ENCODE assay signal across 12 cellular contexts in genomic region chr11:8717544-8717875, GRCh38. TPM values are rescaled to one million over a fixed set of nuclear protein-coding genes. Genes with fewer than 3 reads are reported as not detected.
DNase-seq lines count a peak whose midpoint lies in the region; FAIRE-seq and TF ChIP-seq lines count a peak whose summit lies in the region.
"Had no signal": no experiment of that assay in that cellular context is flagged by ENCODE, and none has a peak within 500 bp of the region (broad histone marks: within the 10 kb centered on the region; RNA-seq: fewer than 3 reads in every experiment).

No MANE protein-coding gene starts in this region.

- H3K4me2 ChIP-seq in MM.1S (ENCODE audit: low read depth, low read length) = no peak overlapping the region

- H3F3A ChIP-seq in MM.1S (ENCODE audit: insufficient read depth, low read length) = no peaks in the 10 kb centered on the region

- no peaks in the 10 kb centered on the region for H4K20me1 ChIP-seq in MM.1S (ENCODE audit: insufficient read depth, low read length)

- peaks cover 39% of the 10 kb centered on the region for H3K36me3 Mint-ChIP-seq in Calu3 (ENCODE audit: insufficient read depth, unreplicated experiment)
- H3K36me3 Mint-ChIP-seq: CD4-positive, CD25-positive, alpha-beta regulatory T cell had no signal

- H2AFZ ChIP-seq in MM.1S (ENCODE audit: low read length) = no peak overlapping the region

- no peaks in the 10 kb centered on the region for H3K79me2 ChIP-seq in MM.1S (ENCODE audit: low read length)

- H3K27me3 Mint-ChIP-seq in Calu3 (ENCODE audit: unreplicated experiment) = no peaks in the 10 kb centered on the region

- H3K27me3 ChIP-seq in SJSA1 (replicated peaks) (no peaks in the 10 kb centered on the region), layer of hippocampus (ENCODE audit: control insufficient read depth, insufficient read depth, low read length) (no peaks in the 10 kb centered on the region), small intestine (ENCODE audit: control insufficient read depth in 2 of 2, insufficient read depth in 2 of 2, low read length in 2 of 2) (no peaks in the 10 kb centered on the region), MM.1S (replicated peaks; ENCODE audit: insufficient read depth, low read length) (no peaks in the 10 kb centered on the region)

- peak overlapping the region; percentile 62 for H3K27ac ChIP-seq in SJSA1
- H3K27ac ChIP-seq in layer of hippocampus (ENCODE audit: low read depth, low read length) = peak overlapping the region; percentile 82
- peak overlapping the region; percentile 25 to 83 for H3K27ac ChIP-seq in small intestine (ENCODE audit: low read depth in 1 of 2, low read length in 1 of 2)
- no peak overlapping the region for H3K27ac ChIP-seq in MM.1S (ENCODE audit: low read length)

- WGBS in small intestine, 3 donors = 61 to 74% (median 67%) methylated on average over 9 of the region's 9 CpGs

- BruUV-seq in Calu3 (replicated peaks; lab: Mats Ljungman, UMichigan) = no TSS peak

- H3K9ac ChIP-seq in MM.1S (ENCODE audit: low read length) = no peak overlapping the region

- H3K4me1 ChIP-seq in SJSA1 (replicated peaks) = peaks cover 69% of the 10 kb centered on the region
- H3K4me1 ChIP-seq in small intestine (ENCODE audit: control insufficient read depth in 2 of 2, insufficient read depth in 1 of 2, low read depth in 1 of 2, low read length in 1 of 2) = peaks cover 3 to 6% of the 10 kb centered on the region in 2 donors
- no peaks in the 10 kb centered on the region for H3K4me1 ChIP-seq in MM.1S (ENCODE audit: low read length)

- H3K36me3 ChIP-seq in SJSA1 = peaks cover 10% of the 10 kb centered on the region
- H3K36me3 ChIP-seq in small intestine (ENCODE audit: control insufficient read depth in 2 of 2, insufficient read depth in 2 of 2, low read length in 2 of 2) = no peaks in the 10 kb centered on the region
- no peaks in the 10 kb centered on the region for H3K36me3 ChIP-seq in MM.1S (replicated peaks; ENCODE audit: insufficient read depth, low read length)

- DNase-seq in Calu3 (no peak), SJSA1 (ENCODE audit: low read depth in 1 of 2, low spot score in 2 of 2) (no peak), small intestine (no peak), D721Med (ENCODE audit: insufficient read length, low spot score) (no peak), hippocampal formation (lab: John Stamatoyannopoulos, UW) (no peak), MM.1S (no peak)
- no peak for DNase-seq in stimulated activated CD4-positive, alpha-beta T cell treated with anti-CD3 and anti-CD28 coated beads, Interleukin-2, amount 100 ng/mL, for 48 hours
- DNase-seq: CD4-positive, CD25-positive, alpha-beta regulatory T cell; GOT3; NCI-H2081 treated with DMSO at 0.1 percent for 48 hours had no signal

- H3K27ac Mint-ChIP-seq in Calu3 (ENCODE audit: unreplicated experiment) = peak overlapping the region; percentile 88

- H3K9me3 Mint-ChIP-seq in Calu3 (ENCODE audit: low read depth, unreplicated experiment) = no peaks in the 10 kb centered on the region
- H3K9me3 Mint-ChIP-seq: central memory CD8-positive, alpha-beta T cell had no signal

- H3K4me1 Mint-ChIP-seq in Calu3 (ENCODE audit: low read depth, unreplicated experiment) = peaks cover 53% of the 10 kb centered on the region

- peak overlapping the region; percentile 17 for H3K4me3 ChIP-seq in SJSA1
- no peak overlapping the region for H3K4me3 ChIP-seq in small intestine (ENCODE audit: low read depth in 1 of 2, low read length in 2 of 2)
- H3K4me3 ChIP-seq in MM.1S (ENCODE audit: low read length) = no peak overlapping the region

- FAIRE-seq in small intestine (lab: Jason Lieb, UNC) (no peak), D721Med (lab: Jason Lieb, UNC) (no peak)

- no peaks in the 10 kb centered on the region for H3K9me3 ChIP-seq in SJSA1 (replicated peaks)
- no peaks in the 10 kb centered on the region for H3K9me3 ChIP-seq in small intestine (ENCODE audit: control insufficient read depth, low read depth)
- H3K9me3 ChIP-seq in MM.1S (replicated peaks; ENCODE audit: insufficient read depth, low read length) = no peaks in the 10 kb centered on the region

- TF ChIP-seq CTCF in Calu3 (IDR thresholded peaks at IDR 0.05; ENCODE audit: unreplicated experiment) (no peak), D721Med (IDR thresholded peaks at IDR 0.05; ENCODE audit: insufficient read depth, missing control alignments) (no peak), MM.1S (IDR thresholded peaks at IDR 0.05; ENCODE audit: low read length) (no peak)

- H3K4me3 Mint-ChIP-seq in Calu3 (ENCODE audit: low read depth, unreplicated experiment) = no peak overlapping the region
- H3K4me3 Mint-ChIP-seq: CD4-positive, CD25-positive, alpha-beta regulatory T cell; central memory CD8-positive, alpha-beta T cell had no signal

- CTCF ChIA-PET in Calu3 (lab: Charles Lee) = interaction anchor here (0.8 to 0.9 kb wide), 2 partner anchors 15 to 92 kb away, joined by 3 to 4 read pairs; a partner anchor contains a TSS

- intact Hi-C loops in Calu3 (cut with micrococcal nuclease; ENCODE audit: unreplicated experiment) = loop anchor here (5.0 kb wide), 1 partner anchor 50 kb away; no protein-coding TSS in a partner anchor

- no peaks in the 10 kb centered on the region for H3K9me2 ChIP-seq in MM.1S (replicated peaks; ENCODE audit: insufficient read depth, low read length)

RNA-seq across cellular contexts. Expression of gene RPL27A, which starts 34.9 kb away (rescaled TPM):
- 571 and 585 TPM in 2 replicates for total RNA-seq in Calu3 (2022)
- total RNA-seq in SJSA1 (2014; rRNA removed; shearing (Covaris generic)) = 367 and 462 TPM in 2 replicates
- 1,000 to 10,000 TPM; 2,503 to 4,316 (median 3,232) TPM for polyA plus RNA-seq in small intestine

RNA-seq across cellular contexts. Expression of gene TRIM66, which starts 35.0 kb away (rescaled TPM):
- total RNA-seq in Calu3 (2022) = 14.0 and 19.5 TPM in 2 replicates
- 0.63 and 3.1 TPM in 2 replicates for total RNA-seq in SJSA1 (2014; rRNA removed; shearing (Covaris generic))
- 1 to 10 TPM; 1.4 to 4.9 (median 3.1) TPM for polyA plus RNA-seq in small intestine
